ENCODE assay signal across 1 cellular context in genomic region chr6:36042618-36043260, GRCh38.
TF ChIP-seq lines count a peak whose summit lies in the region.

No MANE protein-coding gene starts in this region.

TF ChIP-seq in HepG2, 621 proteins besides CTCF, POLR2A, EP300 and RAD21:
- peak; percentile 83 for TF ChIP-seq ZNF121 (CRISPR knock-in tag; IDR thresholded peaks at IDR 0.05)
- no peak for TF ChIP-seq ZNF564 (CRISPR knock-in tag; IDR thresholded peaks at IDR 0.05)
